Comparison of ENCODE assay signal across 1 cellular context in the genomic region with DNA sequence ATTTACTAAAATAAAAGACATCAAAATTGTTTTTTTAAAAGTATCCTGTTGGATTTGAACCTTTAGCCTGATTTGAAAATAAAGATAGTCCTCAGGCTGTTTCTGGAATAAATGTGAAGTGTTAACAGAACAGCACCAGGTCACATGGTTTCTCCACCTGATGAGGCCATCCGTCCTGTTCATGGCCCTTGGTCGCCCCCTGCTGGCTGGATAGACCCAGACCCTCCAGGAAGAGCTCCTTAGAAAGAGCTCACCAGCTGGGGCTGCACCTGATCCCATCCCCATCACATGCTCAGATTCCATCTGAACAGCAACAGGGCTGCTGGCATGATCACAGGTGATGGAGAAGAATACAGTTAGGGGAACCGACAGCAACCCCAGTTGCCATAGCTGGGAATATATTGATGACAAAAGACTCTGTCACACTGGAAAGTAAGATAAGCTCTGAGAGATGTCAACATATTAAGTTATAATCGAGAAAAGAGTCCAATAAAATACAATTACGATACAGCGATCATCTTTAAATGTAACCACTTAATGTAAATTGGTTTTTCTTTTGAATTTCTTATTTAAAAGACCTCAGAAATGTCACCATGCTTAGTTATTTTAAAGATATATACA.
TF ChIP-seq lines count a peak whose summit lies in the region.

No MANE protein-coding gene starts in this region.

TF ChIP-seq in K562, 482 proteins besides CTCF, POLR2A, EP300 and RAD21 (continued from another document and continues in another):
- TF ChIP-seq, protein P1, sequence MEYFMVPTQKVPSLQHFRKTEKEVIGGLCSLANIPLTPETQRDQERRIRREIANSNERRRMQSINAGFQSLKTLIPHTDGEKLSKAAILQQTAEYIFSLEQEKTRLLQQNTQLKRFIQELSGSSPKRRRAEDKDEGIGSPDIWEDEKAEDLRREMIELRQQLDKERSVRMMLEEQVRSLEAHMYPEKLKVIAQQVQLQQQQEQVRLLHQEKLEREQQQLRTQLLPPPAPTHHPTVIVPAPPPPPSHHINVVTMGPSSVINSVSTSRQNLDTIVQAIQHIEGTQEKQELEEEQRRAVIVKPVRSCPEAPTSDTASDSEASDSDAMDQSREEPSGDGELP (CRISPR knock-in tag; IDR thresholded peaks at IDR 0.05; ENCODE audit: borderline replicate concordance): peak; percentile 91
- TF ChIP-seq, protein P2, sequence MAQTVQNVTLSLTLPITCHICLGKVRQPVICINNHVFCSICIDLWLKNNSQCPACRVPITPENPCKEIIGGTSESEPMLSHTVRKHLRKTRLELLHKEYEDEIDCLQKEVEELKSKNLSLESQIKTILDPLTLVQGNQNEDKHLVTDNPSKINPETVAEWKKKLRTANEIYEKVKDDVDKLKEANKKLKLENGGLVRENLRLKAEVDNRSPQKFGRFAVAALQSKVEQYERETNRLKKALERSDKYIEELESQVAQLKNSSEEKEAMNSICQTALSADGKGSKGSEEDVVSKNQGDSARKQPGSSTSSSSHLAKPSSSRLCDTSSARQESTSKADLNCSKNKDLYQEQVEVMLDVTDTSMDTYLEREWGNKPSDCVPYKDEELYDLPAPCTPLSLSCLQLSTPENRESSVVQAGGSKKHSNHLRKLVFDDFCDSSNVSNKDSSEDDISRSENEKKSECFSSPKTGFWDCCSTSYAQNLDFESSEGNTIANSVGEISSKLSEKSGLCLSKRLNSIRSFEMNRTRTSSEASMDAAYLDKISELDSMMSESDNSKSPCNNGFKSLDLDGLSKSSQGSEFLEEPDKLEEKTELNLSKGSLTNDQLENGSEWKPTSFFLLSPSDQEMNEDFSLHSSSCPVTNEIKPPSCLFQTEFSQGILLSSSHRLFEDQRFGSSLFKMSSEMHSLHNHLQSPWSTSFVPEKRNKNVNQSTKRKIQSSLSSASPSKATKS (CRISPR knock-in tag; IDR thresholded peaks at IDR 0.05): no peak
- TF ChIP-seq ZNF143 (CRISPR knock-in tag; IDR thresholded peaks at IDR 0.05): no peak
- no peak for TF ChIP-seq ZNF384 (IDR thresholded peaks at IDR 0.05; ENCODE audit: low read depth, low read length)
- TF ChIP-seq, protein P3, sequence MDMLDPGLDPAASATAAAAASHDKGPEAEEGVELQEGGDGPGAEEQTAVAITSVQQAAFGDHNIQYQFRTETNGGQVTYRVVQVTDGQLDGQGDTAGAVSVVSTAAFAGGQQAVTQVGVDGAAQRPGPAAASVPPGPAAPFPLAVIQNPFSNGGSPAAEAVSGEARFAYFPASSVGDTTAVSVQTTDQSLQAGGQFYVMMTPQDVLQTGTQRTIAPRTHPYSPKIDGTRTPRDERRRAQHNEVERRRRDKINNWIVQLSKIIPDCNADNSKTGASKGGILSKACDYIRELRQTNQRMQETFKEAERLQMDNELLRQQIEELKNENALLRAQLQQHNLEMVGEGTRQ (CRISPR knock-in tag; IDR thresholded peaks at IDR 0.05): peak; percentile 90
- no peak for TF ChIP-seq ZNF551 (CRISPR knock-in tag; IDR thresholded peaks at IDR 0.05)
- no peak for TF ChIP-seq ZNF408 (CRISPR knock-in tag; IDR thresholded peaks at IDR 0.05; ENCODE audit: low read depth)
- no peak for TF ChIP-seq NONO (IDR thresholded peaks at IDR 0.05; ENCODE audit: low read depth in 2 of 2, low read length in 1 of 2)
- TF ChIP-seq PCBP1 (IDR thresholded peaks at IDR 0.05; ENCODE audit: low read depth, low read length, poor library complexity, severe bottlenecking): no peak
- TF ChIP-seq ZNF282 (CRISPR knock-in tag; IDR thresholded peaks at IDR 0.05): no peak
- no peak for TF ChIP-seq TAL1 (IDR thresholded peaks at IDR 0.05)
- TF ChIP-seq, protein P4, sequence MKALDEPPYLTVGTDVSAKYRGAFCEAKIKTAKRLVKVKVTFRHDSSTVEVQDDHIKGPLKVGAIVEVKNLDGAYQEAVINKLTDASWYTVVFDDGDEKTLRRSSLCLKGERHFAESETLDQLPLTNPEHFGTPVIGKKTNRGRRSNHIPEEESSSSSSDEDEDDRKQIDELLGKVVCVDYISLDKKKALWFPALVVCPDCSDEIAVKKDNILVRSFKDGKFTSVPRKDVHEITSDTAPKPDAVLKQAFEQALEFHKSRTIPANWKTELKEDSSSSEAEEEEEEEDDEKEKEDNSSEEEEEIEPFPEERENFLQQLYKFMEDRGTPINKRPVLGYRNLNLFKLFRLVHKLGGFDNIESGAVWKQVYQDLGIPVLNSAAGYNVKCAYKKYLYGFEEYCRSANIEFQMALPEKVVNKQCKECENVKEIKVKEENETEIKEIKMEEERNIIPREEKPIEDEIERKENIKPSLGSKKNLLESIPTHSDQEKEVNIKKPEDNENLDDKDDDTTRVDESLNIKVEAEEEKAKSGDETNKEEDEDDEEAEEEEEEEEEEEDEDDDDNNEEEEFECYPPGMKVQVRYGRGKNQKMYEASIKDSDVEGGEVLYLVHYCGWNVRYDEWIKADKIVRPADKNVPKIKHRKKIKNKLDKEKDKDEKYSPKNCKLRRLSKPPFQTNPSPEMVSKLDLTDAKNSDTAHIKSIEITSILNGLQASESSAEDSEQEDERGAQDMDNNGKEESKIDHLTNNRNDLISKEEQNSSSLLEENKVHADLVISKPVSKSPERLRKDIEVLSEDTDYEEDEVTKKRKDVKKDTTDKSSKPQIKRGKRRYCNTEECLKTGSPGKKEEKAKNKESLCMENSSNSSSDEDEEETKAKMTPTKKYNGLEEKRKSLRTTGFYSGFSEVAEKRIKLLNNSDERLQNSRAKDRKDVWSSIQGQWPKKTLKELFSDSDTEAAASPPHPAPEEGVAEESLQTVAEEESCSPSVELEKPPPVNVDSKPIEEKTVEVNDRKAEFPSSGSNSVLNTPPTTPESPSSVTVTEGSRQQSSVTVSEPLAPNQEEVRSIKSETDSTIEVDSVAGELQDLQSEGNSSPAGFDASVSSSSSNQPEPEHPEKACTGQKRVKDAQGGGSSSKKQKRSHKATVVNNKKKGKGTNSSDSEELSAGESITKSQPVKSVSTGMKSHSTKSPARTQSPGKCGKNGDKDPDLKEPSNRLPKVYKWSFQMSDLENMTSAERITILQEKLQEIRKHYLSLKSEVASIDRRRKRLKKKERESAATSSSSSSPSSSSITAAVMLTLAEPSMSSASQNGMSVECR (CRISPR knock-in tag; IDR thresholded peaks at IDR 0.05): no peak
- TF ChIP-seq, protein P5, sequence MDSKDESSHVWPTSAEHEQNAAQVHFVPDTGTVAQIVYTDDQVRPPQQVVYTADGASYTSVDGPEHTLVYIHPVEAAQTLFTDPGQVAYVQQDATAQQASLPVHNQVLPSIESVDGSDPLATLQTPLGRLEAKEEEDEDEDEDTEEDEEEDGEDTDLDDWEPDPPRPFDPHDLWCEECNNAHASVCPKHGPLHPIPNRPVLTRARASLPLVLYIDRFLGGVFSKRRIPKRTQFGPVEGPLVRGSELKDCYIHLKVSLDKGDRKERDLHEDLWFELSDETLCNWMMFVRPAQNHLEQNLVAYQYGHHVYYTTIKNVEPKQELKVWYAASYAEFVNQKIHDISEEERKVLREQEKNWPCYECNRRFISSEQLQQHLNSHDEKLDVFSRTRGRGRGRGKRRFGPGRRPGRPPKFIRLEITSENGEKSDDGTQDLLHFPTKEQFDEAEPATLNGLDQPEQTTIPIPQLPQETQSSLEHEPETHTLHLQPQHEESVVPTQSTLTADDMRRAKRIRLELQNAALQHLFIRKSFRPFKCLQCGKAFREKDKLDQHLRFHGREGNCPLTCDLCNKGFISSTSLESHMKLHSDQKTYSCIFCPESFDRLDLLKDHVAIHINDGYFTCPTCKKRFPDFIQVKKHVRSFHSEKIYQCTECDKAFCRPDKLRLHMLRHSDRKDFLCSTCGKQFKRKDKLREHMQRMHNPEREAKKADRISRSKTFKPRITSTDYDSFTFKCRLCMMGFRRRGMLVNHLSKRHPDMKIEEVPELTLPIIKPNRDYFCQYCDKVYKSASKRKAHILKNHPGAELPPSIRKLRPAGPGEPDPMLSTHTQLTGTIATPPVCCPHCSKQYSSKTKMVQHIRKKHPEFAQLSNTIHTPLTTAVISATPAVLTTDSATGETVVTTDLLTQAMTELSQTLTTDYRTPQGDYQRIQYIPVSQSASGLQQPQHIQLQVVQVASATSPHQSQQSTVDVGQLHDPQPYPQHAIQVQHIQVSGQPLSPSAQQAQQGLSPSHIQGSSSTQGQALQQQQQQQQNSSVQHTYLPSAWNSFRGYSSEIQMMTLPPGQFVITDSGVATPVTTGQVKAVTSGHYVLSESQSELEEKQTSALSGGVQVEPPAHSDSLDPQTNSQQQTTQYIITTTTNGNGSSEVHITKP (IDR thresholded peaks at IDR 0.05; ENCODE audit: partially characterized antibody): no peak
- TF ChIP-seq PHF20 (IDR thresholded peaks at IDR 0.05; ENCODE audit: partially characterized antibody): no peak
- TF ChIP-seq KLF6 (CRISPR knock-in tag; IDR thresholded peaks at IDR 0.05; ENCODE audit: borderline replicate concordance): no peak
- no peak for TF ChIP-seq NFIX (CRISPR knock-in tag; IDR thresholded peaks at IDR 0.05; ENCODE audit: low read depth)
- TF ChIP-seq CC2D1A (IDR thresholded peaks at IDR 0.05): 0 out of 2 replicates have a peak, but pooled peaks have one; percentile 53
- no peak for TF ChIP-seq U2AF1 (optimal IDR thresholded peaks at IDR 0.05; ENCODE audit: low read depth, low read length)
- TF ChIP-seq TRIM28 (IDR thresholded peaks at IDR 0.05): no peak
- no peak for TF ChIP-seq EHMT2 (IDR thresholded peaks at IDR 0.05)
- TF ChIP-seq PHB (CRISPR knock-in tag; IDR thresholded peaks at IDR 0.05): no peak
- TF ChIP-seq SMARCA5 (IDR thresholded peaks at IDR 0.05): no peak
- no peak for TF ChIP-seq POLR2AphosphoS2 (IDR thresholded peaks at IDR 0.05; ENCODE audit: low read length)
- peak; percentile 73; the same call in 1 of the 2 replicates for TF ChIP-seq L3MBTL2 (IDR thresholded peaks at IDR 0.05)
- TF ChIP-seq XRCC5 (IDR thresholded peaks at IDR 0.05; ENCODE audit: low read depth, low read length): 0 out of 2 replicates have a peak, but pooled peaks have one; percentile 34
- no peak for TF ChIP-seq CREM (IDR thresholded peaks at IDR 0.05; ENCODE audit: low read depth)
- TF ChIP-seq HDAC6 (IDR thresholded peaks at IDR 0.05; ENCODE audit: low read depth, low read length): no peak
- TF ChIP-seq HDAC3 (IDR thresholded peaks at IDR 0.05; ENCODE audit: borderline replicate concordance, partially characterized antibody): no peak
- TF ChIP-seq ZNF24 (IDR thresholded peaks at IDR 0.05): no peak
- no peak for TF ChIP-seq ZNF830 (CRISPR knock-in tag; IDR thresholded peaks at IDR 0.05)
- TF ChIP-seq, protein P6, sequence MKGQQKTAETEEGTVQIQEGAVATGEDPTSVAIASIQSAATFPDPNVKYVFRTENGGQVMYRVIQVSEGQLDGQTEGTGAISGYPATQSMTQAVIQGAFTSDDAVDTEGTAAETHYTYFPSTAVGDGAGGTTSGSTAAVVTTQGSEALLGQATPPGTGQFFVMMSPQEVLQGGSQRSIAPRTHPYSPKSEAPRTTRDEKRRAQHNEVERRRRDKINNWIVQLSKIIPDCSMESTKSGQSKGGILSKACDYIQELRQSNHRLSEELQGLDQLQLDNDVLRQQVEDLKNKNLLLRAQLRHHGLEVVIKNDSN (CRISPR knock-in tag; IDR thresholded peaks at IDR 0.05): peak; percentile 89
- TF ChIP-seq PRPF4 (IDR thresholded peaks at IDR 0.05; ENCODE audit: insufficient read depth, low read depth, low read length, poor library complexity, severe bottlenecking): no peak
- TF ChIP-seq SAFB (IDR thresholded peaks at IDR 0.05; ENCODE audit: borderline replicate concordance, low read depth, low read length): no peak
- no peak for TF ChIP-seq TEAD4 (IDR thresholded peaks at IDR 0.05; ENCODE audit: low read length)
- no peak for TF ChIP-seq TEAD4 (CRISPR knock-in tag; IDR thresholded peaks at IDR 0.05; ENCODE audit: borderline replicate concordance)
- TF ChIP-seq NCOR1 (IDR thresholded peaks at IDR 0.05): no peak
- peak; percentile 76; the same call in 1 of the 2 replicates for TF ChIP-seq STAG1 (CRISPR knock-in tag; IDR thresholded peaks at IDR 0.05; ENCODE audit: borderline replicate concordance)
- TF ChIP-seq ZZZ3 (IDR thresholded peaks at IDR 0.05): no peak
- no peak for TF ChIP-seq ZNF589 (CRISPR knock-in tag; IDR thresholded peaks at IDR 0.05; ENCODE audit: low read depth)
- TF ChIP-seq, protein P7, sequence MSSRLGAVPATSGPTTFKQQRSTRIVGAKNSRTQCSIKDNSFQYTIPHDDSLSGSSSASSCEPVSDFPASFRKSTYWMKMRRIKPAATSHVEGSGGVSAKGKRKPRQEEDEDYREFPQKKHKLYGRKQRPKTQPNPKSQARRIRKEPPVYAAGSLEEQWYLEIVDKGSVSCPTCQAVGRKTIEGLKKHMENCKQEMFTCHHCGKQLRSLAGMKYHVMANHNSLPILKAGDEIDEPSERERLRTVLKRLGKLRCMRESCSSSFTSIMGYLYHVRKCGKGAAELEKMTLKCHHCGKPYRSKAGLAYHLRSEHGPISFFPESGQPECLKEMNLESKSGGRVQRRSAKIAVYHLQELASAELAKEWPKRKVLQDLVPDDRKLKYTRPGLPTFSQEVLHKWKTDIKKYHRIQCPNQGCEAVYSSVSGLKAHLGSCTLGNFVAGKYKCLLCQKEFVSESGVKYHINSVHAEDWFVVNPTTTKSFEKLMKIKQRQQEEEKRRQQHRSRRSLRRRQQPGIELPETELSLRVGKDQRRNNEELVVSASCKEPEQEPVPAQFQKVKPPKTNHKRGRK (tag; IDR thresholded peaks at IDR 0.05): no peak
- TF ChIP-seq RB1 (IDR thresholded peaks at IDR 0.05; ENCODE audit: low read depth): peak; percentile 61; the same call in 1 of the 2 replicates
- TF ChIP-seq TCF7L2 (IDR thresholded peaks at IDR 0.05; ENCODE audit: low read depth, low read length): no peak
- TF ChIP-seq, protein P8, sequence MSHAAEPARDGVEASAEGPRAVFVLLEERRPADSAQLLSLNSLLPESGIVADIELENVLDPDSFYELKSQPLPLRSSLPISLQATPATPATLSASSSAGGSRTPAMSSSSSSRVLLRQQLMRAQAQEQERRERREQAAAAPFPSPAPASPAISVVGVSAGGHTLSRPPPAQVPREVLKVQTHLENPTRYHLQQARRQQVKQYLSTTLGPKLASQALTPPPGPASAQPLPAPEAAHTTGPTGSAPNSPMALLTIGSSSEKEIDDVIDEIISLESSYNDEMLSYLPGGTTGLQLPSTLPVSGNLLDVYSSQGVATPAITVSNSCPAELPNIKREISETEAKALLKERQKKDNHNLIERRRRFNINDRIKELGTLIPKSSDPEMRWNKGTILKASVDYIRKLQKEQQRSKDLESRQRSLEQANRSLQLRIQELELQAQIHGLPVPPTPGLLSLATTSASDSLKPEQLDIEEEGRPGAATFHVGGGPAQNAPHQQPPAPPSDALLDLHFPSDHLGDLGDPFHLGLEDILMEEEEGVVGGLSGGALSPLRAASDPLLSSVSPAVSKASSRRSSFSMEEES (CRISPR knock-in tag; IDR thresholded peaks at IDR 0.05): peak; percentile 80
- no peak for TF ChIP-seq ZNF717 (CRISPR knock-in tag; IDR thresholded peaks at IDR 0.05)
- no peak for TF ChIP-seq LCOR (CRISPR knock-in tag; IDR thresholded peaks at IDR 0.05)
- TF ChIP-seq SMC3 (conservative IDR thresholded peaks at IDR 0.05; ENCODE audit: insufficient read depth, low read depth, low read length): peak; percentile 90
- TF ChIP-seq TARDBP (IDR thresholded peaks at IDR 0.05): no peak
- TF ChIP-seq, protein P9, sequence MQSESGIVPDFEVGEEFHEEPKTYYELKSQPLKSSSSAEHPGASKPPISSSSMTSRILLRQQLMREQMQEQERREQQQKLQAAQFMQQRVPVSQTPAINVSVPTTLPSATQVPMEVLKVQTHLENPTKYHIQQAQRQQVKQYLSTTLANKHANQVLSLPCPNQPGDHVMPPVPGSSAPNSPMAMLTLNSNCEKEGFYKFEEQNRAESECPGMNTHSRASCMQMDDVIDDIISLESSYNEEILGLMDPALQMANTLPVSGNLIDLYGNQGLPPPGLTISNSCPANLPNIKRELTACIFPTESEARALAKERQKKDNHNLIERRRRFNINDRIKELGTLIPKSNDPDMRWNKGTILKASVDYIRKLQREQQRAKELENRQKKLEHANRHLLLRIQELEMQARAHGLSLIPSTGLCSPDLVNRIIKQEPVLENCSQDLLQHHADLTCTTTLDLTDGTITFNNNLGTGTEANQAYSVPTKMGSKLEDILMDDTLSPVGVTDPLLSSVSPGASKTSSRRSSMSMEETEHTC (IDR thresholded peaks at IDR 0.05): peak; percentile 91
- TF ChIP-seq CBX3 (IDR thresholded peaks at IDR 0.05; ENCODE audit: borderline replicate concordance in 1 of 2, low read length in 2 of 2): peak in 1 of 2 experiments; percentile 64; a peak in 1 of 3 replicates
